In the genomic region with DNA sequence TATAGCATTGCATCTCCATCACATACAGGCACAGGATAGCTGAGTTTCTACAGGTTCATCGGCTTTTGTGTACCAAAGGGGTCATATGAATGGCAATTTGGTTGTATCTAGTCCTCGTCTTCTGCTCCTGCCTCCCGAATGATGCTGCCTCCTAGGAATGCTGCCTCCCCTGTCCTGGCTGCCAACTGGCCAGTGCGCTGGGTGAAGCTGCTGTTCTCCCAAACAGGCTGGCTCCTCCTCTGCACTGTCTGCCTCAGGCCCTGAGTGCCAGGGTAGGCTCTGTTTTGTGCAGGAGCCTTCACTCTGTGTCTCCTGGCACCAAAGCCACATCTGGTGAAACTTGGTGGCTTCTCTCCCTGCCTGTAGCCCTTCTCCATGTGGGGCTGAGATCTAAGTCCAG, we compare ENCODE assay signal across 15 cellular contexts.
"Had no signal": no experiment of that assay in that cellular context is flagged by ENCODE, and none has a peak within 500 bp of the region (broad histone marks: within the 10 kb centered on the region; RNA-seq: fewer than 3 reads in every experiment).

No MANE protein-coding gene starts in this region.

- DNase-seq: activated CD4-positive, alpha-beta T cell treated with anti-CD3 and anti-CD28 coated beads, Interleukin-2, amount 50 U/mL, for 4 hours; activated CD4-positive, CD25-positive, alpha-beta regulatory T cell; effector CD8-positive, alpha-beta T cell; esophagus squamous epithelium; left ventricle myocardium superior; nephron progenitor cell; SK-N-SH; stimulated activated CD4-positive, alpha-beta T cell treated with anti-CD3 and anti-CD28 coated beads, Interleukin-2, amount 100 ng/mL, for 48 hours; T1000 had no signal

- H3K9me3 Mint-ChIP-seq: nephron progenitor cell had no signal

- ATAC-seq: left ventricle myocardium superior had no signal

- H3K4me1 ChIP-seq: esophagus squamous epithelium, right atrium auricular region, tibial nerve had no signal

- H3K9me3 ChIP-seq: esophagus squamous epithelium, SK-N-SH had no signal

- H3K27me3 ChIP-seq: esophagus squamous epithelium, right atrium auricular region, tibial nerve had no signal

- H3K27ac ChIP-seq: esophagus squamous epithelium, right atrium auricular region, tibial nerve had no signal

- H3K27ac Mint-ChIP-seq: dendritic cell treated with granulocyte-macrophage colony-stimulating factor and Interleukin-4, amounts not matched to agents 40 ng/mL and 50 ng/mL, for 4 days; nephron progenitor cell; progenitor cell of endocrine pancreas; stimulated activated naive CD8-positive, alpha-beta T cell treated with anti-CD3 and anti-CD28 coated beads, Interleukin-15, Interleukin-2, amounts not matched to agents 100 ng/mL and 50 ng/mL, for 24 hours had no signal

- H3K4me3 Mint-ChIP-seq: dendritic cell treated with granulocyte-macrophage colony-stimulating factor and Interleukin-4, amounts not matched to agents 40 ng/mL and 50 ng/mL, for 4 days; nephron progenitor cell; stimulated activated naive CD8-positive, alpha-beta T cell treated with anti-CD3 and anti-CD28 coated beads, Interleukin-15, Interleukin-2, amounts not matched to agents 100 ng/mL and 50 ng/mL, for 24 hours had no signal

- H3K4me3 ChIP-seq: esophagus squamous epithelium, right atrium auricular region, skin epidermis, tibial nerve had no signal

- H3K36me3 ChIP-seq: esophagus squamous epithelium, right atrium auricular region, tibial nerve had no signal

- H3K27me3 Mint-ChIP-seq: dendritic cell treated with granulocyte-macrophage colony-stimulating factor and Interleukin-4, amounts not matched to agents 40 ng/mL and 50 ng/mL, for 4 days; stimulated activated naive CD8-positive, alpha-beta T cell treated with anti-CD3 and anti-CD28 coated beads, Interleukin-15, Interleukin-2, amounts not matched to agents 100 ng/mL and 50 ng/mL, for 24 hours had no signal
